Comparison of ENCODE assay signal across 19 cellular contexts in genomic region chr1:86695400-86695799, GRCh38. TPM values are rescaled to one million over a fixed set of nuclear protein-coding genes. Genes with fewer than 3 reads are reported as not detected.
A peak's percentile ranks its signal among the peaks of the same experiment; 100 is the strongest.
DNase-seq lines count a peak whose midpoint lies in the region; ATAC-seq and TF ChIP-seq lines count a peak whose summit lies in the region.
"Had no signal": no experiment of that assay in that cellular context is flagged by ENCODE, and none has a peak within 500 bp of the region (broad histone marks: within the 10 kb centered on the region; RNA-seq: fewer than 3 reads in every experiment).

No MANE protein-coding gene starts in this region.

- peaks cover 23% of the 10 kb centered on the region for H3K4me1 Mint-ChIP-seq in Calu3 (ENCODE audit: low read depth, unreplicated experiment)
- peaks cover 2% of the 10 kb centered on the region for H3K4me1 Mint-ChIP-seq in CD8-positive, alpha-beta T cell (ENCODE audit: low read depth)
- H3K4me1 Mint-ChIP-seq: B cell, CD14-positive monocyte had no signal

- intact Hi-C loops in Calu3 (cut with micrococcal nuclease; ENCODE audit: unreplicated experiment) (no loop called here), HCT116 (cut with micrococcal nuclease) (no loop called here), esophagus muscularis mucosa (cut with DNase I) (no loop called here)
- intact Hi-C loops in CD8-positive, alpha-beta T cell (cut with DNase I, micrococcal nuclease): no loop called here

- H2AFZ ChIP-seq in HCT116 (ENCODE audit: low read depth, low read length, poor library complexity, severe bottlenecking): peak overlapping the region; percentile 7

- no peaks in the 10 kb centered on the region for H3K27me3 ChIP-seq in HCT116 (ENCODE audit: insufficient read depth, low read length)
- H3K27me3 ChIP-seq in esophagus muscularis mucosa: no peaks in the 10 kb centered on the region
- H3K27me3 ChIP-seq in CD8-positive, alpha-beta T cell (ENCODE audit: insufficient read depth, low read length): no peaks in the 10 kb centered on the region

- WGBS in esophagus muscularis mucosa: 87% methylated on average over 2 of the region's 2 CpGs

- RAD21 ChIA-PET in HCT116 (lab: Charles Lee; ENCODE audit: low non-redundant PET in 1 of 2, low total read pairs in 2 of 2, uncharacterized antibody in 2 of 2, unreplicated experiment in 2 of 2): no interaction called here

- DNase-seq in Calu3 (no peak), HCT116 (ENCODE audit: low read depth, low spot score) (no peak), astrocyte of the hippocampus (ENCODE audit: low read depth, low spot score) (peak; percentile 9), epithelial cell of esophagus (ENCODE audit: low read depth) (peak; percentile 38), esophagus muscularis mucosa (ENCODE audit: extremely low spot score) (no peak), epidermal melanocyte (ENCODE audit: insufficient read length, low spot score) (no peak), NCI-H128 (lab: John Stamatoyannopoulos, UW; ENCODE audit: unreplicated experiment) (no peak)
- DNase-seq in CD8-positive, alpha-beta T cell: no peak
- DNase-seq: DMS79 treated with DMSO at 0.1 percent for 48 hours, Kasumi-1, MG63, NCI-H1436, NCI-H1930, NCI-H510A, NCI-H748 treated with DMSO at 0.1 percent for 48 hours had no signal

- POLR2A ChIA-PET in HCT116 (lab: Charles Lee): interaction anchor here (1.6 kb wide), 1 partner anchor 299 kb away, joined by 3 read pairs; the partner anchor contains the start of gene ODF2L
- POLR2A ChIA-PET in CD8-positive, alpha-beta T cell (lab: Charles Lee): no interaction called here

- H3K4me2 ChIP-seq in HCT116 (ENCODE audit: low read length): no peak overlapping the region

- no peaks in the 10 kb centered on the region for H3K27me3 Mint-ChIP-seq in Calu3 (ENCODE audit: unreplicated experiment)
- peaks cover 2% of the 10 kb centered on the region for H3K27me3 Mint-ChIP-seq in CD8-positive, alpha-beta T cell (ENCODE audit: low read depth)
- H3K27me3 Mint-ChIP-seq: B cell had no signal

- H3K36me3 ChIP-seq in HCT116 (ENCODE audit: control insufficient read depth in 1 of 2, insufficient read depth in 2 of 2, low read length in 2 of 2) (no peaks in the 10 kb centered on the region), esophagus muscularis mucosa (no peaks in the 10 kb centered on the region)
- H3K36me3 ChIP-seq in CD8-positive, alpha-beta T cell (ENCODE audit: insufficient read depth, low read length): no peaks in the 10 kb centered on the region
- H3K36me3 ChIP-seq: MG63 had no signal

- TF ChIP-seq EP300 in esophagus muscularis mucosa (IDR thresholded peaks at IDR 0.05): no peak

- TF ChIP-seq RAD21 in HCT116 (IDR thresholded peaks at IDR 0.05; ENCODE audit: low read depth): no peak

- CTCF ChIA-PET in Calu3 (lab: Charles Lee): interaction anchor here (1.5 kb wide), 1 partner anchor 9 kb away, joined by 10 read pairs; the partner anchor contains the start of gene SH3GLB1
- CTCF ChIA-PET in HCT116 (lab: Charles Lee): interaction anchor here (1.3 to 1.5 kb wide), 2 partner anchors 9 to 10 kb away, joined by 4 to 12 read pairs; partner anchors contain the start of gene SH3GLB1
- CTCF ChIA-PET in CD8-positive, alpha-beta T cell (lab: Charles Lee): interaction anchor here (3.8 kb wide), 1 partner anchor 9 kb away, joined by 18 read pairs; the partner anchor contains the start of gene SH3GLB1

- H3K4me1 ChIP-seq in HCT116 (ENCODE audit: control insufficient read depth in 1 of 2, insufficient read depth in 2 of 2, low read length in 2 of 2) (no peaks in the 10 kb centered on the region), esophagus muscularis mucosa (no peaks in the 10 kb centered on the region)
- H3K4me1 ChIP-seq in CD8-positive, alpha-beta T cell (ENCODE audit: insufficient read depth, low read length): no peaks in the 10 kb centered on the region

- no peak overlapping the region for H3K27ac Mint-ChIP-seq in Calu3 (ENCODE audit: unreplicated experiment)
- H3K27ac Mint-ChIP-seq in CD8-positive, alpha-beta T cell: no peak overlapping the region
- H3K27ac Mint-ChIP-seq: B cell, CD14-positive monocyte had no signal

- H3K9ac ChIP-seq in HCT116 (ENCODE audit: low read length): no peak overlapping the region

- H3K79me2 ChIP-seq in HCT116 (ENCODE audit: insufficient read depth, low read length): no peaks in the 10 kb centered on the region

- H3K36me3 Mint-ChIP-seq in Calu3 (ENCODE audit: insufficient read depth, unreplicated experiment): no peaks in the 10 kb centered on the region
- H3K36me3 Mint-ChIP-seq in CD8-positive, alpha-beta T cell: no peaks in the 10 kb centered on the region
- H3K36me3 Mint-ChIP-seq: CD14-positive monocyte had no signal

- H3K4me3 ChIP-seq in HCT116 (replicated peaks in 1 of 2; ENCODE audit: low read depth in 1 of 2, low read length in 2 of 2) (no peak overlapping the region), epithelial cell of esophagus (ENCODE audit: low read length) (no peak overlapping the region), esophagus muscularis mucosa (no peak overlapping the region)
- H3K4me3 ChIP-seq in CD8-positive, alpha-beta T cell (ENCODE audit: low read depth, low read length): no peak overlapping the region
- H3K4me3 ChIP-seq: MG63 had no signal

- no peak for ATAC-seq in HCT116
- ATAC-seq in CD8-positive, alpha-beta T cell: no peak
- ATAC-seq: Panc1, SK-N-SH treated with all-trans-retinoic acid at 6 μM for 48 hours had no signal

- BruUV-seq in Calu3 (replicated peaks; lab: Mats Ljungman, UMichigan): no TSS peak
- no TSS peak for BruUV-seq in HCT116 (replicated peaks; lab: Mats Ljungman, UMichigan)

- H4K20me1 ChIP-seq in HCT116 (ENCODE audit: insufficient read depth): no peaks in the 10 kb centered on the region

- TF ChIP-seq POLR2A in HCT116 (IDR thresholded peaks at IDR 0.05; ENCODE audit: borderline replicate concordance, extremely low read depth, insufficient read depth, insufficient read length): no peak
- no peak for TF ChIP-seq POLR2A in esophagus muscularis mucosa (IDR thresholded peaks at IDR 0.05; ENCODE audit: low read depth)

- H3K9me3 Mint-ChIP-seq in Calu3 (ENCODE audit: low read depth, unreplicated experiment): no peaks in the 10 kb centered on the region
- H3K9me3 Mint-ChIP-seq in CD8-positive, alpha-beta T cell: no peaks in the 10 kb centered on the region
- H3K9me3 Mint-ChIP-seq: CD14-positive monocyte had no signal

- no peaks in the 10 kb centered on the region for H3K9me2 ChIP-seq in HCT116 (ENCODE audit: insufficient read depth)

- peak overlapping the region; percentile 12 for H3K4me3 Mint-ChIP-seq in Calu3 (ENCODE audit: low read depth, unreplicated experiment)
- no peak overlapping the region for H3K4me3 Mint-ChIP-seq in CD8-positive, alpha-beta T cell
- H3K4me3 Mint-ChIP-seq: B cell, CD14-positive monocyte had no signal

- TF ChIP-seq CTCF in Calu3 (IDR thresholded peaks at IDR 0.05; ENCODE audit: unreplicated experiment) (no peak), HCT116 (IDR thresholded peaks at IDR 0.05 in 2 of 3, conservative IDR thresholded peaks at IDR 0.05 in 1 of 3; ENCODE audit: borderline replicate concordance in 1 of 3, insufficient read depth in 1 of 3, low read depth in 2 of 3, low read length in 2 of 3) (no peak), epithelial cell of esophagus (IDR thresholded peaks at IDR 0.05; ENCODE audit: insufficient read depth, low read depth, low read length, missing control alignments) (no peak), esophagus muscularis mucosa (IDR thresholded peaks at IDR 0.05) (no peak)
- no peak for TF ChIP-seq CTCF in CD8-positive, alpha-beta T cell (IDR thresholded peaks at IDR 0.05)

- H3K9me3 ChIP-seq in HCT116 (ENCODE audit: control insufficient read depth in 1 of 2, insufficient read depth in 1 of 2, low read depth in 1 of 2, low read length in 2 of 2): no peaks in the 10 kb centered on the region
- no peaks in the 10 kb centered on the region for H3K9me3 ChIP-seq in esophagus muscularis mucosa
- H3K9me3 ChIP-seq in CD8-positive, alpha-beta T cell (ENCODE audit: low read length): no peaks in the 10 kb centered on the region
- H3K9me3 ChIP-seq: MG63 had no signal

- no peak overlapping the region for H3K27ac ChIP-seq in HCT116 (ENCODE audit: low read depth, low read length)
- no peak overlapping the region for H3K27ac ChIP-seq in esophagus muscularis mucosa (replicated peaks in 1 of 4)
- H3K27ac ChIP-seq in CD8-positive, alpha-beta T cell (ENCODE audit: low read depth, low read length): no peak overlapping the region

TF ChIP-seq in HCT116, 20 proteins besides CTCF, POLR2A, EP300 and RAD21:
- TF ChIP-seq FOSL1 (IDR thresholded peaks at IDR 0.05; ENCODE audit: low read depth) (no peak), MAX (IDR thresholded peaks at IDR 0.05) (no peak), CBX3 (IDR thresholded peaks at IDR 0.05; ENCODE audit: low read depth) (no peak), SRF (IDR thresholded peaks at IDR 0.05; ENCODE audit: low read depth) (no peak), YY1 (IDR thresholded peaks at IDR 0.05; ENCODE audit: extremely low read depth, insufficient replicate concordance, low read depth, low read length) (no peak), ELF1 (IDR thresholded peaks at IDR 0.05; ENCODE audit: borderline replicate concordance, low read depth) (no peak), ATF3 (IDR thresholded peaks at IDR 0.05) (no peak), SIN3A (IDR thresholded peaks at IDR 0.05; ENCODE audit: low read depth) (no peak), EZH2phosphoT487 (IDR thresholded peaks at IDR 0.05; ENCODE audit: borderline replicate concordance) (no peak), EGR1 (IDR thresholded peaks at IDR 0.05; ENCODE audit: low read depth) (no peak)

RNA-seq across cellular contexts. Expression of gene SH3GLB1, which starts 9.0 kb away (rescaled TPM):
- total RNA-seq in Calu3 (2022): 53.4 and 54.6 TPM in 2 replicates
- 42.4 TPM for total RNA-seq in HCT116 (2021; ENCODE audit: unreplicated experiment)
- 18.0 and 21.0 TPM in 2 replicates for polyA plus RNA-seq in HCT116 (2012)
- 10 to 100 TPM; 56.2 to 73.1 (median 61.8) TPM for total RNA-seq in esophagus muscularis mucosa
- total RNA-seq in CD8-positive, alpha-beta T cell: 10 to 100 TPM; 47.5 to 56.5 TPM

Comparison
In these comparisons a context has a peak if more than half of its experiments do, and no peak if none do; other contexts are left out.
1. DNase-seq: peak in astrocyte of the hippocampus (single experiment) and epithelial cell of esophagus (single experiment); none in Calu3 (single experiment), HCT116 (single experiment), esophagus muscularis mucosa (single experiment), CD8-positive, alpha-beta T cell (0 of 7), epidermal melanocyte (single experiment) and NCI-H128 (single experiment).